Comparison of ENCODE assay signal across 8 cellular contexts in the genomic region with DNA sequence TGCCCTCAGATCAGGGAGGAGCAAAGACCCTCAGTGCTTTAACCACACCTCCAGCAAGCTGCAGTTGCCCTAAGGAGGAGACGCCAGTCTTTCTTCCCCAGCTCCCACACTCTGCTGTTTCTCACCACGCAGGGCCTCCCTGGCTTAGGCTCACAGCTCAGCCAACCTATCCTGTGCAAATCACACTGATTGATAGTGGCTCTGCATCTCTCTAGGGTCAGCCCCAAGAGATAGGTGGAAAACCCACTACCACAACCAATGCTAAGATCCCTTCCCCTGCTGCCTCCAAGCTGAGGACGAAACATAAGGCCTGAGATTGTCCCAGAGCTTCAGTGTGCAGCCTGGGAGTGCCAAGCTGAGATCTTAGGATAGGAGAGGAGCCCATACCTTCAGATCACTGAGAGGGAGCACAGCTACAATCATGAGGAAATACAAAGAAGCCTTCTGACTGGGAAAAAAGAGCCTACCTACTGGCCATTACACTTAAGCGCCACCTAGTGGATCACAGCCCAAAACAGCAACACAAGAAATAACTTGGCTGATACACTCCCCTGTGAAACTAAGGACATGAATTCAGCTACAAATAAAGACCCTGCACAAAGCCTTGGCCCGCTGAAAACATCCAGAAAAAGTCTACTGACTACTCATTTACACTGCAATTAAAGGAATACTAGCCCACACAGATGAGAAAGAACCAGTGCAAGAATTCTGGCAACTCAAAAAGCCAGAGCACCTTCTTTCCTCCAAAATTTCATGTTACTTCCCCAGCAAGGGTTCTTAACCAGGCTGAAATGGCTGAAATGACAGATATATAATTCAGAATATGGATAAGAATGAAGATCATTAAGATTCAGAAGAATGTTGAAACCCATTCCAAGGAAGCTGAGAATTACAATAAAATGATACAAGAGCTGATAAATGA.
DNase-seq lines count a peak whose midpoint lies in the region; ATAC-seq and TF ChIP-seq lines count a peak whose summit lies in the region.

No MANE protein-coding gene starts in this region.

- no peak overlapping the region for H3K4me3 Mint-ChIP-seq in activated CD4-positive, alpha-beta T cell treated with anti-CD3 and anti-CD28 coated beads for 36 hours
- no peak overlapping the region for H3K4me3 Mint-ChIP-seq in T-helper 17 cell

- H3K4me2 ChIP-seq in KMS-11: no peak overlapping the region
- H3K4me2 ChIP-seq in neuronal stem cell (ENCODE audit: insufficient read depth, low read length, poor library complexity, severe bottlenecking): no peak overlapping the region

- intact Hi-C loops in activated CD4-positive, alpha-beta T cell treated with anti-CD3 and anti-CD28 coated beads for 36 hours (cut with DNase I, micrococcal nuclease): loop anchor here (1.0 to 10.0 kb wide), 4 partner anchors 150 to 582 kb away; no protein-coding TSS in a partner anchor

- no peak overlapping the region for H3K27ac Mint-ChIP-seq in activated CD4-positive, alpha-beta T cell treated with anti-CD3 and anti-CD28 coated beads for 36 hours
- H3K27ac Mint-ChIP-seq in T-helper 17 cell: no peak overlapping the region

- H3K36me3 ChIP-seq in KMS-11 (ENCODE audit: insufficient read depth) (no peaks in the 10 kb centered on the region), neuronal stem cell (replicated peaks in 1 of 2; ENCODE audit: control insufficient read depth in 2 of 2, insufficient read depth in 2 of 2, low read length in 2 of 2) (no peaks in the 10 kb centered on the region)

- no peaks in the 10 kb centered on the region for H3K27me3 Mint-ChIP-seq in activated CD4-positive, alpha-beta T cell treated with anti-CD3 and anti-CD28 coated beads for 36 hours
- peaks cover 9% of the 10 kb centered on the region for H3K27me3 Mint-ChIP-seq in T-helper 17 cell

- H2BK12ac ChIP-seq in neuronal stem cell (ENCODE audit: low read length): no peak overlapping the region

- H4K8ac ChIP-seq in neuronal stem cell (ENCODE audit: low read depth, low read length): no peak overlapping the region

- H3K27me3 ChIP-seq in KMS-11 (ENCODE audit: insufficient read depth, low read depth) (no peaks in the 10 kb centered on the region), neuronal stem cell (ENCODE audit: control insufficient read depth in 3 of 3, insufficient read depth in 3 of 3, low read depth in 1 of 3, low read length in 3 of 3) (no peaks in the 10 kb centered on the region)

- H3K79me1 ChIP-seq in neuronal stem cell (ENCODE audit: low read depth, low read length): no peaks in the 10 kb centered on the region

- H2AK5ac ChIP-seq in neuronal stem cell (ENCODE audit: low read depth, low read length): peak overlapping the region; percentile 80

- no peak overlapping the region for H3K27ac ChIP-seq in KMS-11
- no peak overlapping the region for H3K27ac ChIP-seq in neuronal stem cell (replicated peaks; ENCODE audit: low read length)

- H3K4me1 ChIP-seq in KMS-11 (ENCODE audit: low read depth, poor library complexity, severe bottlenecking): no peaks in the 10 kb centered on the region
- H3K4me1 ChIP-seq in neuronal stem cell (ENCODE audit: control insufficient read depth in 2 of 2, insufficient read depth in 1 of 2, low read depth in 1 of 2, low read length in 2 of 2): peaks cover 0 to 3% of the 10 kb centered on the region in 2 donors

- H3K36me3 Mint-ChIP-seq in activated CD4-positive, alpha-beta T cell treated with anti-CD3 and anti-CD28 coated beads for 36 hours (ENCODE audit: low read depth): no peaks in the 10 kb centered on the region
- no peaks in the 10 kb centered on the region for H3K36me3 Mint-ChIP-seq in T-helper 17 cell (ENCODE audit: low read depth)

- TF ChIP-seq CTCF in KMS-11 (conservative IDR thresholded peaks at IDR 0.05; ENCODE audit: low read depth, low read length): peak; percentile 85

- no peaks in the 10 kb centered on the region for H3K79me2 ChIP-seq in KMS-11 (ENCODE audit: insufficient read depth, low read depth)

- WGBS in neuronal stem cell (ENCODE audit: extremely low coverage in 2 of 2, insufficient read length in 2 of 2, insufficient replicate concordance in 1 of 2), 2 donors: no CpG with 5 or more reads among the region's 5 CpGs

- H2BK120ac ChIP-seq in neuronal stem cell (ENCODE audit: low read depth, low read length): no peak overlapping the region

- DNase-seq in activated CD4-positive, alpha-beta T cell treated with anti-CD3 and anti-CD28 coated beads for 36 hours: peak; percentile 61
- no peak for DNase-seq in activated CD4-positive, alpha-beta T cell treated with anti-CD3 and anti-CD28 coated beads, Interleukin-2, amount 50 U/mL, for 1 hour
- peak; percentile 58 for DNase-seq in SK-N-DZ (ENCODE audit: low spot score)
- DNase-seq in neuronal stem cell (ENCODE audit: low spot score): peak; percentile 60
- DNase-seq in T-helper 17 cell: no peak

- CTCF ChIA-PET in activated CD4-positive, alpha-beta T cell treated with anti-CD3 and anti-CD28 coated beads for 36 hours (lab: Charles Lee): interaction anchor here (0.8 to 2.1 kb wide), 6 partner anchors 9 to 359 kb away, joined by 3 to 10 read pairs (median 6); no protein-coding TSS in a partner anchor

- no peak overlapping the region for H2BK5ac ChIP-seq in neuronal stem cell (ENCODE audit: low read length)

- H3K18ac ChIP-seq in neuronal stem cell (ENCODE audit: low read length): peak overlapping the region; percentile 67

- no peaks in the 10 kb centered on the region for H3K4me1 Mint-ChIP-seq in activated CD4-positive, alpha-beta T cell treated with anti-CD3 and anti-CD28 coated beads for 36 hours
- H3K4me1 Mint-ChIP-seq in T-helper 17 cell: no peaks in the 10 kb centered on the region

- H3K4me3 ChIP-seq in KMS-11 (IDR thresholded peaks at IDR 0.05; ENCODE audit: insufficient read depth, low read depth, low read length) (no peak overlapping the region), neuronal stem cell (ENCODE audit: low read length in 2 of 2) (no peak overlapping the region)

- H3K23ac ChIP-seq in neuronal stem cell (ENCODE audit: low read depth, low read length, poor library complexity): no peak overlapping the region

- peak overlapping the region; percentile 38 for H4K91ac ChIP-seq in neuronal stem cell (ENCODE audit: low read depth, low read length, poor library complexity)

- POLR2A ChIA-PET in activated CD4-positive, alpha-beta T cell treated with anti-CD3 and anti-CD28 coated beads for 36 hours (lab: Charles Lee): no interaction called here

- H3K4ac ChIP-seq in neuronal stem cell (ENCODE audit: low read length): no peak overlapping the region

- H3K9me3 Mint-ChIP-seq in activated CD4-positive, alpha-beta T cell treated with anti-CD3 and anti-CD28 coated beads for 36 hours (ENCODE audit: low read depth): peaks cover under 1% of the 10 kb centered on the region

- peak overlapping the region; percentile 90 for H2BK15ac ChIP-seq in neuronal stem cell (ENCODE audit: low read length)

- H3K9me3 ChIP-seq in neuronal stem cell (replicated peaks in 1 of 2; ENCODE audit: control insufficient read depth in 2 of 2, insufficient read depth in 1 of 2, low read depth in 1 of 2, low read length in 2 of 2) (no peaks in the 10 kb centered on the region), T-helper 17 cell (ENCODE audit: control insufficient read depth, low read length, poor library complexity, severe bottlenecking) (no peaks in the 10 kb centered on the region)

- H3K9ac ChIP-seq in KMS-11: no peak overlapping the region
- no peak overlapping the region for H3K9ac ChIP-seq in neuronal stem cell (ENCODE audit: low read depth, low read length, poor library complexity)

- H2AFZ ChIP-seq in KMS-11 (ENCODE audit: low read depth) (no peak overlapping the region), neuronal stem cell (ENCODE audit: low read length) (peak overlapping the region; percentile 2)

- peak; percentile 39 for ATAC-seq in activated CD4-positive, alpha-beta T cell treated with anti-CD3 and anti-CD28 coated beads for 36 hours
- ATAC-seq in GM21528 (IDR thresholded peaks at IDR 0.05; ENCODE audit: low FRiP score, unreplicated experiment): peak; percentile 75
- peak; percentile 52 for ATAC-seq in esophagus mucosa
- no peak for ATAC-seq in T-helper 17 cell

- no peak overlapping the region for H3K14ac ChIP-seq in neuronal stem cell (ENCODE audit: low read length)

- H4K20me1 ChIP-seq in KMS-11 (ENCODE audit: insufficient read depth): no peaks in the 10 kb centered on the region

Comparison
In these comparisons a context has a peak if more than half of its experiments do, and no peak if none do; other contexts are left out.
1. DNase-seq: peak in activated CD4-positive, alpha-beta T cell treated with anti-CD3 and anti-CD28 coated beads for 36 hours (single experiment), SK-N-DZ (single experiment) and neuronal stem cell (single experiment); none in activated CD4-positive, alpha-beta T cell treated with anti-CD3 and anti-CD28 coated beads, Interleukin-2, amount 50 U/mL, for 1 hour (single experiment) and T-helper 17 cell (0 of 3).